ENCODE assay signal across 26 cellular contexts in genomic region chr18:37956020-37956419, GRCh38.
"Had no signal": no experiment of that assay in that cellular context is flagged by ENCODE, and none has a peak within 500 bp of the region (broad histone marks: within the 10 kb centered on the region; RNA-seq: fewer than 3 reads in every experiment).

No MANE protein-coding gene starts in this region.

- H3K9me3 ChIP-seq: adrenal gland, colonic mucosa, esophagus squamous epithelium had no signal

- ATAC-seq: activated CD4-positive, alpha-beta T cell treated with anti-CD3 and anti-CD28 coated beads for 36 hours; activated CD8-positive, alpha-beta memory T cell treated with anti-CD3 and anti-CD28 coated beads, Interleukin-2, amount 10 ng/mL, durations not matched to agents 7 days and 5 days; activated CD8-positive, alpha-beta T cell treated with anti-CD3 and anti-CD28 coated beads, Interleukin-2, amount 10 ng/mL, durations not matched to agents 7 days and 5 days; activated naive CD8-positive, alpha-beta T cell treated with anti-CD3 and anti-CD28 coated beads, Interleukin-2, amount 50 U/mL, for 24 hours; body of pancreas; gastroesophageal sphincter had no signal

- DNase-seq: activated CD4-positive, alpha-beta memory T cell treated with anti-CD3 and anti-CD28 coated beads for 36 hours; activated CD4-positive, alpha-beta T cell treated with anti-CD3 and anti-CD28 coated beads for 36 hours; activated CD4-positive, alpha-beta T cell treated with anti-CD3 and anti-CD28 coated beads, Interleukin-2, amount 10 ng/mL, durations not matched to agents 24 days and 14 days; activated CD4-positive, CD25-positive, alpha-beta regulatory T cell; activated CD4-positive, CD25-positive, alpha-beta regulatory T cell treated with anti-CD3 and anti-CD28 coated beads, Interleukin-2, amount 50 U/mL, for 72 hours; activated CD8-positive, alpha-beta memory T cell treated with anti-CD3 and anti-CD28 coated beads, Interleukin-2, amount 10 ng/mL, durations not matched to agents 7 days and 5 days; activated CD8-positive, alpha-beta memory T cell treated with anti-CD3 and anti-CD28 coated beads, Interleukin-2, amount 50 U/mL, for 4 hours; activated CD8-positive, alpha-beta T cell treated with anti-CD3 and anti-CD28 coated beads, Interleukin-2, amount 10 ng/mL, durations not matched to agents 7 days and 5 days; activated effector memory CD4-positive, alpha-beta T cell treated with anti-CD3 and anti-CD28 coated beads, Interleukin-2, amount 50 U/mL, for 16 hours; activated naive CD4-positive, alpha-beta T cell treated with anti-CD3 and anti-CD28 coated beads for 36 hours; activated naive CD8-positive, alpha-beta T cell treated with anti-CD3 and anti-CD28 coated beads for 36 hours; activated naive CD8-positive, alpha-beta T cell treated with anti-CD3 and anti-CD28 coated beads, Interleukin-2, amount 50 U/mL, for 24 hours; activated T-cell treated with anti-CD3 and anti-CD28 coated beads, Interleukin-2, amount 50 U/mL, for 1 hour; activated T-cell treated with anti-CD3 and anti-CD28 coated beads, Interleukin-2, amount 50 U/mL, for 48 hours; adrenal gland; amygdala; aorta; body of pancreas; caudate nucleus; colonic mucosa; effector CD8-positive, alpha-beta T cell; esophagus squamous epithelium; foreskin melanocyte; hippocampal formation had no signal

- H3K27ac ChIP-seq: adrenal gland, body of pancreas, colonic mucosa, epithelial cell of prostate, esophagus squamous epithelium, gastroesophageal sphincter had no signal

- H3K27me3 ChIP-seq: adrenal gland, body of pancreas, colonic mucosa, esophagus squamous epithelium, gastroesophageal sphincter had no signal

- H3K36me3 ChIP-seq: adrenal gland, colonic mucosa, esophagus squamous epithelium, gastroesophageal sphincter had no signal

- H3K4me1 ChIP-seq: adrenal gland, body of pancreas, colonic mucosa, esophagus squamous epithelium, gastroesophageal sphincter had no signal

- H3K4me3 ChIP-seq: adrenal gland, body of pancreas, colonic mucosa, esophagus squamous epithelium, gastroesophageal sphincter had no signal
